ENCODE assay signal across 13 cellular contexts in genomic region chr2:206713770-206714169, GRCh38. TPM values are rescaled to one million over a fixed set of nuclear protein-coding genes. Genes with fewer than 3 reads are reported as not detected.
A peak's percentile ranks its signal among the peaks of the same experiment; 100 is the strongest.
DNase-seq lines count a peak whose midpoint lies in the region; ATAC-seq and TF ChIP-seq lines count a peak whose summit lies in the region.
"Had no signal": no experiment of that assay in that cellular context is flagged by ENCODE, and none has a peak within 500 bp of the region (broad histone marks: within the 10 kb centered on the region; RNA-seq: fewer than 3 reads in every experiment).

No MANE protein-coding gene starts in this region.

- POLR2A ChIA-PET in activated CD8-positive, alpha-beta T cell treated with anti-CD3 and anti-CD28 coated beads for 36 hours (lab: Charles Lee), result no interaction called here

- DNase-seq in NB4 (ENCODE audit: low read depth), result peak; percentile 17
- peak; percentile 5 for DNase-seq in renal cortical epithelial cell (ENCODE audit: low read depth)
- no peak for DNase-seq in activated CD8-positive, alpha-beta T cell treated with anti-CD3 and anti-CD28 coated beads for 36 hours
- no peak for DNase-seq in activated CD4-positive, alpha-beta T cell treated with anti-CD3 and anti-CD28 coated beads, Interleukin-2, amount 50 U/mL, for 48 hours
- no peak for DNase-seq in GM10266 (ENCODE audit: extremely low spot score)
- DNase-seq in DMS79 (lab: John Stamatoyannopoulos, UW), result no peak
- DNase-seq: activated CD4-positive, CD25-positive, alpha-beta regulatory T cell treated with anti-CD3 and anti-CD28 coated beads, Interleukin-2, amount 50 U/mL, for 72 hours; dorsolateral prefrontal cortex; NCI-H1694 treated with DMSO at 0.1 percent for 48 hours; right lobe of liver had no signal

- H3K27me3 Mint-ChIP-seq in activated CD8-positive, alpha-beta T cell treated with anti-CD3 and anti-CD28 coated beads for 36 hours, result peaks cover 14% of the 10 kb centered on the region

- intact Hi-C loops in activated CD8-positive, alpha-beta T cell treated with anti-CD3 and anti-CD28 coated beads for 36 hours (cut with micrococcal nuclease), result no loop called here

- H3K9me3 Mint-ChIP-seq in activated CD8-positive, alpha-beta T cell treated with anti-CD3 and anti-CD28 coated beads for 36 hours, result no peaks in the 10 kb centered on the region
- H3K9me3 Mint-ChIP-seq: activated naive CD4-positive, alpha-beta T cell treated with anti-CD3 and anti-CD28 coated beads, Interleukin-2, amount 50 U/mL, for 24 hours had no signal

- TF ChIP-seq CTCF in NB4 (IDR thresholded peaks at IDR 0.05; ENCODE audit: low read depth, low read length) (no peak), GM10266 (IDR thresholded peaks at IDR 0.05; ENCODE audit: control insufficient read depth, insufficient read depth, low read depth, missing control alignments) (no peak)
- no peak for TF ChIP-seq CTCF in activated CD8-positive, alpha-beta T cell treated with anti-CD3 and anti-CD28 coated beads for 36 hours (IDR thresholded peaks at IDR 0.05)

- H3K4me3 ChIP-seq in NB4 (ENCODE audit: low read depth, low read length), result no peak overlapping the region
- H3K4me3 ChIP-seq: dorsolateral prefrontal cortex, right lobe of liver had no signal

- no peak for TF ChIP-seq POLR2A in NB4 (IDR thresholded peaks at IDR 0.05; ENCODE audit: extremely low read depth, insufficient read length)

- no peak overlapping the region for H3K4me3 Mint-ChIP-seq in activated CD8-positive, alpha-beta T cell treated with anti-CD3 and anti-CD28 coated beads for 36 hours
- H3K4me3 Mint-ChIP-seq: activated naive CD4-positive, alpha-beta T cell treated with anti-CD3 and anti-CD28 coated beads, Interleukin-2, amount 50 U/mL, for 24 hours had no signal

- ATAC-seq in GM18909 (IDR thresholded peaks at IDR 0.05; ENCODE audit: poor library complexity, unreplicated experiment) (peak; percentile 67), HG02642 (IDR thresholded peaks at IDR 0.05; ENCODE audit: poor library complexity, unreplicated experiment) (peak; percentile 81)
- ATAC-seq in activated CD8-positive, alpha-beta T cell treated with anti-CD3 and anti-CD28 coated beads for 36 hours, result no peak

- no peaks in the 10 kb centered on the region for H3K4me1 Mint-ChIP-seq in activated CD8-positive, alpha-beta T cell treated with anti-CD3 and anti-CD28 coated beads for 36 hours (ENCODE audit: low read depth)
- H3K4me1 Mint-ChIP-seq: activated naive CD4-positive, alpha-beta T cell treated with anti-CD3 and anti-CD28 coated beads, Interleukin-2, amount 50 U/mL, for 24 hours had no signal

- H3K36me3 Mint-ChIP-seq in activated CD8-positive, alpha-beta T cell treated with anti-CD3 and anti-CD28 coated beads for 36 hours (ENCODE audit: low read depth), result no peaks in the 10 kb centered on the region
- H3K36me3 Mint-ChIP-seq: activated naive CD4-positive, alpha-beta T cell treated with anti-CD3 and anti-CD28 coated beads, Interleukin-2, amount 50 U/mL, for 24 hours had no signal

- CTCF ChIA-PET in activated CD8-positive, alpha-beta T cell treated with anti-CD3 and anti-CD28 coated beads for 36 hours (lab: Charles Lee), result no interaction called here

- no peak overlapping the region for H3K27ac Mint-ChIP-seq in activated CD8-positive, alpha-beta T cell treated with anti-CD3 and anti-CD28 coated beads for 36 hours
- H3K27ac Mint-ChIP-seq: activated naive CD4-positive, alpha-beta T cell treated with anti-CD3 and anti-CD28 coated beads, Interleukin-2, amount 50 U/mL, for 24 hours had no signal

RNA-seq across cellular contexts. Expression of gene DYTN, which starts 4.4 kb away (rescaled TPM):
- not detected in 2 replicates for total RNA-seq in renal cortical epithelial cell
- total RNA-seq in activated CD8-positive, alpha-beta T cell treated with anti-CD3 and anti-CD28 coated beads for 36 hours, result not detected
- total RNA-seq: right lobe of liver had no signal

RNA-seq across cellular contexts. Expression of gene MDH1B, which starts 51.4 kb away (rescaled TPM):
- total RNA-seq in renal cortical epithelial cell, result 0.87 and 3.7 TPM in 2 replicates
- under 1 TPM; 0.56 to 0.92 TPM for total RNA-seq in activated CD8-positive, alpha-beta T cell treated with anti-CD3 and anti-CD28 coated beads for 36 hours

RNA-seq across cellular contexts. Expression of gene FASTKD2, which starts 51.6 kb away (rescaled TPM):
- total RNA-seq in renal cortical epithelial cell, result 65.0 and 72.4 TPM in 2 replicates
- total RNA-seq in activated CD8-positive, alpha-beta T cell treated with anti-CD3 and anti-CD28 coated beads for 36 hours, result 10 to 100 TPM; 32.8 to 33.7 TPM

Comparison
In these comparisons a context has a peak if more than half of its experiments do, and no peak if none do; other contexts are left out.
1. DNase-seq: peak in NB4 (single experiment) and renal cortical epithelial cell (single experiment); none in activated CD8-positive, alpha-beta T cell treated with anti-CD3 and anti-CD28 coated beads for 36 hours (single experiment), activated CD4-positive, alpha-beta T cell treated with anti-CD3 and anti-CD28 coated beads, Interleukin-2, amount 50 U/mL, for 48 hours (0 of 2), GM10266 (single experiment) and DMS79 (single experiment).